In genomic region chr12:107544947-107545346, GRCh38 we compare ENCODE assay signal across 18 cellular contexts.
"Had no signal": no experiment of that assay in that cellular context is flagged by ENCODE, and none has a peak within 500 bp of the region (broad histone marks: within the 10 kb centered on the region; RNA-seq: fewer than 3 reads in every experiment).

No MANE protein-coding gene starts in this region.

- DNase-seq: activated CD4-positive, alpha-beta T cell treated with anti-CD3 and anti-CD28 coated beads, Interleukin-2, amount 50 U/mL, for 4 hours; activated CD4-positive, CD25-positive, alpha-beta regulatory T cell treated with anti-CD3 and anti-CD28 coated beads, Interleukin-2, amount 50 U/mL, for 72 hours; activated naive CD4-positive, alpha-beta T cell treated with anti-CD3 and anti-CD28 coated beads for 36 hours; activated naive CD8-positive, alpha-beta T cell treated with anti-CD3 and anti-CD28 coated beads, Interleukin-2, amount 50 U/mL, for 24 hours; activated T-cell treated with anti-CD3 and anti-CD28 coated beads for 4 hours; colonic mucosa; esophagus squamous epithelium; nucleus accumbens; psoas muscle; stimulated activated CD4-positive, alpha-beta T cell treated with anti-CD3 and anti-CD28 coated beads, Interleukin-1b, Interleukin-23, amount 100 ng/mL, for 48 hours; stomach had no signal

- H3K4me3 ChIP-seq: ascending aorta, cardiac muscle cell, colonic mucosa, esophagus squamous epithelium, gastroesophageal sphincter, psoas muscle, stomach had no signal

- H3K4me1 ChIP-seq: ascending aorta, colonic mucosa, gastroesophageal sphincter, psoas muscle, stomach had no signal

- ATAC-seq: activated naive CD8-positive, alpha-beta T cell treated with anti-CD3 and anti-CD28 coated beads, Interleukin-2, amount 50 U/mL, for 24 hours; gastroesophageal sphincter; left lobe of liver; natural killer cell treated with Interleukin-12 subunit alpha and Interleukin-12 subunit beta and Interleukin-15 and Interleukin-18, amount 100 ng/mL, for 72 hours had no signal

- FAIRE-seq: endothelial cell of umbilical vein, islet of Langerhans had no signal

- H3K36me3 ChIP-seq: ascending aorta, cardiac muscle cell, colonic mucosa, gastroesophageal sphincter, stomach had no signal

- H3K27ac ChIP-seq: ascending aorta, cardiac muscle cell, colonic mucosa, esophagus squamous epithelium, gastroesophageal sphincter, psoas muscle, stomach had no signal

- H3K9me3 ChIP-seq: colonic mucosa, esophagus squamous epithelium, psoas muscle had no signal
